ENCODE assay signal across 12 cellular contexts in genomic region chr17:80882926-80883685, GRCh38.
"Had no signal": no experiment of that assay in that cellular context is flagged by ENCODE, and none has a peak within 500 bp of the region (broad histone marks: within the 10 kb centered on the region; RNA-seq: fewer than 3 reads in every experiment).

No MANE protein-coding gene starts in this region.

- H3K27ac ChIP-seq: thyroid gland, uterus had no signal

- H3K27ac Mint-ChIP-seq: activated naive CD4-positive, alpha-beta T cell treated with anti-CD3 and anti-CD28 coated beads, Interleukin-2, amount 50 U/mL, for 24 hours; natural killer cell treated with Interleukin-12 subunit alpha and Interleukin-12 subunit beta and Interleukin-15 and Interleukin-18, amount 100 ng/mL, for 72 hours had no signal

- H3K4me3 ChIP-seq: thyroid gland, uterus had no signal

- H3K27me3 ChIP-seq: thyroid gland, uterus had no signal

- H3K4me1 ChIP-seq: thyroid gland, uterus had no signal

- H3K4me3 Mint-ChIP-seq: activated naive CD4-positive, alpha-beta T cell treated with anti-CD3 and anti-CD28 coated beads, Interleukin-2, amount 50 U/mL, for 24 hours; brain; natural killer cell treated with Interleukin-12 subunit alpha and Interleukin-12 subunit beta and Interleukin-15 and Interleukin-18, amount 100 ng/mL, for 72 hours had no signal

- ATAC-seq: natural killer cell treated with Interleukin-12 subunit alpha and Interleukin-12 subunit beta and Interleukin-15 and Interleukin-18, amount 100 ng/mL, for 72 hours had no signal

- H3K9me3 ChIP-seq: thyroid gland, uterus had no signal

- H3K27me3 Mint-ChIP-seq: activated naive CD4-positive, alpha-beta T cell treated with anti-CD3 and anti-CD28 coated beads, Interleukin-2, amount 50 U/mL, for 24 hours; natural killer cell treated with Interleukin-12 subunit alpha and Interleukin-12 subunit beta and Interleukin-15 and Interleukin-18, amount 100 ng/mL, for 72 hours had no signal

- DNase-seq: activated T-cell treated with anti-CD3 and anti-CD28 coated beads for 4 hours, amniotic stem cell, cerebellar nuclear complex, dermis blood vessel endothelial cell, erythroblast, hypothalamus, T-helper 9 cell, thyroid gland, uterus had no signal

- H3K36me3 ChIP-seq: uterus had no signal

- H3K9me3 Mint-ChIP-seq: activated naive CD4-positive, alpha-beta T cell treated with anti-CD3 and anti-CD28 coated beads, Interleukin-2, amount 50 U/mL, for 24 hours; brain; natural killer cell treated with Interleukin-12 subunit alpha and Interleukin-12 subunit beta and Interleukin-15 and Interleukin-18, amount 100 ng/mL, for 72 hours had no signal
